ENCODE assay signal across 8 cellular contexts in the genomic region with DNA sequence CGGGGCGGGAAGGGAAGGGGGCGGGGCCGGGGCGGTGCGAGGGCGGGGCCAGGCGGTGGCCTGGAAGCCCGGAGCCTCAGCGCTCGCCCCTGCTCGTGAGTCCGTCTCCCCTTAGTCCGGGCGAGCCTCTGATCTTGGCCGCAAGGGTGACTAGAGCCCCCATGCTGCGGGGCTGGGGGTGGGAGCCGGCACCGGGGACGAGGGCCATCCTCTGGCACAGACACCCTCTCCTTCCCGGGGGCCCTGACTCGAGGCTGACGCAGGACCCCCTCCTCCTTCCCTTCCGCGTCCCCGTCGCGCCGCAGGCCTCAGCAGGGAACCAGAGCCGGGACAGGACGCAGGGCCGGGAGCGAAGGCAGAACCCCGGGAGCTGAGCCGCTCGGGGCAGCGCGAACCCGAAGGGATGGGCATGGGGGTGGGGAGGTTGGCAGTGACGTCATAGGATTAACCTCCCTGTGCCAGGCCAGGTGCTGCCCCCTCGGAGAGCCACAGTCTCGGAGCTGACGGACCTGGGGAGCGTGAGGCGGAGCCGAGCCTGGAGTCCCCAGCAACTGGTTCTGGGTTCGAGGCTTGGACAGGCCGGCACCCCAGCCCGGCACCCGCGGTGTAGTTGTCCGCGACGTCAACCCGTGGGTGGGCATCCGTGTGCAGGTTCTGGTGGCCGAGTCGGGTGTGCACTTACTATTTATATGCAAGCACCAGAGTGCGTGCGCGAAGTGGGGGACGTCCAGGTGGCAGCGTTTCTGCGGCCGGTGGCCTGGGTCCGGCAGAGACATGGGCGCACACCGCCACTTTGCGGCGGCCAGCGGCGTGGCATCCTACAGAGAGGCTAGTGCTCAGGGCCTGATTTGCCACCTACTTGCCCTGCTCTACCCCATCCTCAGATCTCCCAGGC. TPM values are rescaled to one million over a fixed set of nuclear protein-coding genes. Genes with fewer than 3 reads are reported as not detected.
DNase-seq lines count a peak whose midpoint lies in the region; ATAC-seq and TF ChIP-seq lines count a peak whose summit lies in the region.

No MANE protein-coding gene starts in this region.

- H3K36me3 ChIP-seq in hepatocyte (replicated peaks; ENCODE audit: insufficient read depth, low read depth) = no peaks in the 10 kb centered on the region

- no peaks in the 10 kb centered on the region for H3K9me2 ChIP-seq in hepatocyte (replicated peaks; ENCODE audit: insufficient read depth)

- no peaks in the 10 kb centered on the region for H3K27me3 ChIP-seq in hepatocyte

- in situ Hi-C loops in ACHN (cut with HindIII; ENCODE audit: low pct_ligation_motif_present, low pct_unique_long_range_greater_than_20kb, low sequenced_read_pairs) = no loop called here

- peak overlapping the region; percentile 98 for H2AFZ ChIP-seq in hepatocyte

- H3K4me3 ChIP-seq in hepatocyte = peak overlapping the region; percentile 89

- H3K4me1 ChIP-seq in hepatocyte (ENCODE audit: insufficient read depth) = peaks cover 45% of the 10 kb centered on the region

- DNase-seq in ACHN (peak; percentile 83), NCI-H1092 treated with DMSO at 0.1 percent for 48 hours (lab: John Stamatoyannopoulos, UW) (peak; percentile 70), T-helper 2 cell (peak; percentile 52 to 72 (median 61)), astrocyte of the hippocampus (ENCODE audit: low read depth, low spot score) (peak; percentile 91), hepatocyte (ENCODE audit: low spot score) (peak; percentile 92), renal cortical epithelial cell (ENCODE audit: low read depth) (peak; percentile 50)

- H3K27ac ChIP-seq in hepatocyte = peak overlapping the region; percentile 100

- TF ChIP-seq CTCF in hepatocyte (IDR thresholded peaks at IDR 0.05; ENCODE audit: poor library complexity) = peak; percentile 71

- peaks cover 37% of the 10 kb centered on the region for H3K79me2 ChIP-seq in hepatocyte

- ATAC-seq in GM18867 (IDR thresholded peaks at IDR 0.05; ENCODE audit: unreplicated experiment) = peak; percentile 32
- ATAC-seq in GM18868 (IDR thresholded peaks at IDR 0.05; ENCODE audit: unreplicated experiment) = no peak

- WGBS in hepatocyte (ENCODE audit: low lambda C conversion rate, missing lambda C conversion rate) = under 1% methylated on average over 50 of the region's 72 CpGs

- no peaks in the 10 kb centered on the region for H4K20me1 ChIP-seq in hepatocyte (ENCODE audit: insufficient read depth, poor library complexity, severe bottlenecking)

- H3K9me3 ChIP-seq in hepatocyte (ENCODE audit: low read depth) = no peaks in the 10 kb centered on the region

- peak overlapping the region; percentile 100 for H3K4me2 ChIP-seq in hepatocyte

RNA-seq across cellular contexts. Expression of a gene that starts 0.5 kb away (rescaled TPM):
- total RNA-seq in hepatocyte = 49.2 and 69.7 TPM in 2 replicates
- 35.7 and 41.8 TPM in 2 replicates for polyA plus RNA-seq in hepatocyte
- total RNA-seq in renal cortical epithelial cell = 26.9 and 98.1 TPM in 2 replicates

RNA-seq across cellular contexts. Expression of a gene that starts 2.7 kb away (rescaled TPM):
- total RNA-seq in hepatocyte (8.1 and 8.2 TPM in 2 replicates), renal cortical epithelial cell (7.2 and 9.6 TPM in 2 replicates)
- 11.2 and 13.7 TPM in 2 replicates for polyA plus RNA-seq in hepatocyte

RNA-seq across cellular contexts. Expression of a gene that starts 15.5 kb away (rescaled TPM):
- total RNA-seq in hepatocyte (17.1 and 19.2 TPM in 2 replicates), renal cortical epithelial cell (10.8 and 38.0 TPM in 2 replicates)
- 13.5 and 14.5 TPM in 2 replicates for polyA plus RNA-seq in hepatocyte

RNA-seq across cellular contexts. Expression of a gene that starts 28.9 kb away (rescaled TPM):
- total RNA-seq in hepatocyte = 6.7 and 12.2 TPM in 2 replicates
- 7.6 and 10.5 TPM in 2 replicates for polyA plus RNA-seq in hepatocyte
- total RNA-seq in renal cortical epithelial cell = 5.6 and 7.3 TPM in 2 replicates
